ENCODE assay signal across 1 cellular context in the genomic region with DNA sequence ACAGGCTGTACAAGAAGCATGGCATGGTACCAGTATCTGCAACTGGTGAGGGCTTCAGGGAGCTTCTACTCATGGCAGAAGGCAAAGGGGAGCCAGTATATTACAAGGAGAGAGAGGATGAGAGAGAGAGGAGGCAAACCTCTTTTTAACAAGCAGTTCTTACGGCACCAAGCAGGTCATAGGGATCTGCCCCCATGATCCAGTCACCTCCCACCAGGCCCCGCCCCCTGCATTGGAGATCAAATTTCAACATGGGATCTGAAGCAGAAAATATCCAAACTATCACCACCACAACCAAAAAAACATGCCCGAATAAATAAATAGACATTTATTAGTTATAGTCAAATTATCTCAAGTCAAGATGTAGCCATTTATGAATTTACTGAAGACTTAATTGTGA.
TF ChIP-seq lines count a peak whose summit lies in the region.

No MANE protein-coding gene starts in this region.

TF ChIP-seq in H1, 55 proteins besides CTCF, POLR2A, EP300 and RAD21:
- TF ChIP-seq, protein P1, sequence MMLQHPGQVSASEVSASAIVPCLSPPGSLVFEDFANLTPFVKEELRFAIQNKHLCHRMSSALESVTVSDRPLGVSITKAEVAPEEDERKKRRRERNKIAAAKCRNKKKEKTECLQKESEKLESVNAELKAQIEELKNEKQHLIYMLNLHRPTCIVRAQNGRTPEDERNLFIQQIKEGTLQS (IDR thresholded peaks at IDR 0.05; ENCODE audit: insufficient read depth, low read depth, low read length) = no peak
- TF ChIP-seq CEBPB (IDR thresholded peaks at IDR 0.05; ENCODE audit: low read depth, low read length) (no peak), HDAC2 (IDR thresholded peaks at IDR 0.05; ENCODE audit: borderline replicate concordance in 1 of 2, low read depth in 2 of 2, low read length in 2 of 2) (no peak), HDAC6 (IDR thresholded peaks at IDR 0.05; ENCODE audit: low read depth, low read length) (no peak), KDM5A (IDR thresholded peaks at IDR 0.05; ENCODE audit: low read length) (no peak), MAFK (IDR thresholded peaks at IDR 0.05; ENCODE audit: low read depth, low read length) (no peak), TEAD4 (IDR thresholded peaks at IDR 0.05; ENCODE audit: low read depth, low read length) (no peak), ASH2L (IDR thresholded peaks at IDR 0.05; ENCODE audit: low read length) (no peak), CBX8 (IDR thresholded peaks at IDR 0.05; ENCODE audit: borderline replicate concordance, low read depth, low read length) (no peak), GABPA (IDR thresholded peaks at IDR 0.05; ENCODE audit: borderline replicate concordance, insufficient read depth, low read length) (no peak), CTBP2 (IDR thresholded peaks at IDR 0.05; ENCODE audit: borderline replicate concordance, insufficient read depth, insufficient read length, low read length) (no peak), SRF (IDR thresholded peaks at IDR 0.05; ENCODE audit: low read depth, low read length) (no peak), ZNF274 (IDR thresholded peaks at IDR 0.05; ENCODE audit: borderline replicate concordance, extremely low read depth, low read length) (no peak), JUND (IDR thresholded peaks at IDR 0.05; ENCODE audit: low read length) (no peak), SP4 (IDR thresholded peaks at IDR 0.05; ENCODE audit: low read length) (no peak), SIRT6 (IDR thresholded peaks at IDR 0.05; ENCODE audit: low read length) (no peak), KDM4A (IDR thresholded peaks at IDR 0.05; ENCODE audit: low read depth, low read length, severe bottlenecking) (no peak)
- TF ChIP-seq, protein P2, sequence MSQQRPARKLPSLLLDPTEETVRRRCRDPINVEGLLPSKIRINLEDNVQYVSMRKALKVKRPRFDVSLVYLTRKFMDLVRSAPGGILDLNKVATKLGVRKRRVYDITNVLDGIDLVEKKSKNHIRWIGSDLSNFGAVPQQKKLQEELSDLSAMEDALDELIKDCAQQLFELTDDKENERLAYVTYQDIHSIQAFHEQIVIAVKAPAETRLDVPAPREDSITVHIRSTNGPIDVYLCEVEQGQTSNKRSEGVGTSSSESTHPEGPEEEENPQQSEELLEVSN (IDR thresholded peaks at IDR 0.05) = no peak
- TF ChIP-seq, protein P3, sequence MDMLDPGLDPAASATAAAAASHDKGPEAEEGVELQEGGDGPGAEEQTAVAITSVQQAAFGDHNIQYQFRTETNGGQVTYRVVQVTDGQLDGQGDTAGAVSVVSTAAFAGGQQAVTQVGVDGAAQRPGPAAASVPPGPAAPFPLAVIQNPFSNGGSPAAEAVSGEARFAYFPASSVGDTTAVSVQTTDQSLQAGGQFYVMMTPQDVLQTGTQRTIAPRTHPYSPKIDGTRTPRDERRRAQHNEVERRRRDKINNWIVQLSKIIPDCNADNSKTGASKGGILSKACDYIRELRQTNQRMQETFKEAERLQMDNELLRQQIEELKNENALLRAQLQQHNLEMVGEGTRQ (IDR thresholded peaks at IDR 0.05; ENCODE audit: low read length) = no peak
- TF ChIP-seq, protein P4, sequence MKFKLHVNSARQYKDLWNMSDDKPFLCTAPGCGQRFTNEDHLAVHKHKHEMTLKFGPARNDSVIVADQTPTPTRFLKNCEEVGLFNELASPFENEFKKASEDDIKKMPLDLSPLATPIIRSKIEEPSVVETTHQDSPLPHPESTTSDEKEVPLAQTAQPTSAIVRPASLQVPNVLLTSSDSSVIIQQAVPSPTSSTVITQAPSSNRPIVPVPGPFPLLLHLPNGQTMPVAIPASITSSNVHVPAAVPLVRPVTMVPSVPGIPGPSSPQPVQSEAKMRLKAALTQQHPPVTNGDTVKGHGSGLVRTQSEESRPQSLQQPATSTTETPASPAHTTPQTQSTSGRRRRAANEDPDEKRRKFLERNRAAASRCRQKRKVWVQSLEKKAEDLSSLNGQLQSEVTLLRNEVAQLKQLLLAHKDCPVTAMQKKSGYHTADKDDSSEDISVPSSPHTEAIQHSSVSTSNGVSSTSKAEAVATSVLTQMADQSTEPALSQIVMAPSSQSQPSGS (IDR thresholded peaks at IDR 0.05; ENCODE audit: low read length) = no peak
